In the genomic region with DNA sequence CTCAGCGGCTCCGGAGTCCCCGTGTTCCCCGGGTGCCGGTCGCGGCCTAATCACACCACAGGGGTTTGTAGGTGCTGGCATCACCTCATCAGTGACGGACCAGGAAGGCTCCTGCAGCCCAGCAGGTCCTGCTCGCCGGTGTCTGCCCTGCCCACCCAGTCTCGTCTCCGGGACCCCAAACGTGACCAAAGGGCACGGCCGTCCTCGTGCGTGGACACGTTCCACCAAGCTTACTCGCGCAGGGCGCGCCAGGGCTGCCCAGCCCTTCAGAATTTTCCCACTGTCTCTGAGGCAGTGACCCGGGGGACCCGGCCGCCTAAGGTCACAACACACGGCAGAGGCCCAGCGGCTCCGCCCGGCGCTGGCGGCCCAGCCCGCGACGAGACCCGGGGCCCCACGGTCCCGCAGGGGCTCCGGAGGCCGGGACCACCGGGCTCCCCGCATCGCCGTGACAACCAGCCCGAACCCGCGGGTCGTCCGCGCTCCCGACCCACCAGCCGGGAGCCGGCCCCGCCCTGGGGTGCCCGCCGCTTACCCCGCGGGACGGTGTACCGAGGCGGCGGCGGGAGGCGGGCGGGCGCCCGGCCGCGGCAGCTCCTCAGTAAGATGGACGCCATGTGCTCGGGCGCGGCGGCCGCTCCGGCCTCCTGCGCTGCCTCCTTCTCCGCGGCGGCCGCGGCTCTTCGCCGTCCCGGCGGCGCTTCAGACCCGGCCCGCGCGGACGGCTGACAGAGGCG, we compare ENCODE assay signal across 8 cellular contexts. TPM values are rescaled to one million over a fixed set of nuclear protein-coding genes. Genes with fewer than 3 reads are reported as not detected.
A peak's percentile ranks its signal among the peaks of the same experiment; 100 is the strongest.
DNase-seq lines count a peak whose midpoint lies in the region; ATAC-seq and TF ChIP-seq lines count a peak whose summit lies in the region.

No MANE protein-coding gene starts in this region.

- H3K36me3 ChIP-seq in Karpas-422 (ENCODE audit: insufficient read depth, low read length) (peaks cover 8% of the 10 kb centered on the region; the same call in 1 of the 2 replicates), adrenal gland (replicated peaks in 1 of 2) (no peaks in the 10 kb centered on the region), iPS-20b (ENCODE audit: insufficient read depth, low read depth, low read length) (peaks cover 9% of the 10 kb centered on the region; the same call in 1 of the 2 replicates)

- peak overlapping the region; percentile 90 for H3K4me2 ChIP-seq in Karpas-422 (ENCODE audit: low read depth, low read length, poor library complexity, severe bottlenecking)

- TF ChIP-seq CTCF in adrenal gland (IDR thresholded peaks at IDR 0.05), result no peak

- 0 to 1% (median 0%) methylated on average over 5 to 92 of the region's 92 CpGs for WGBS in adrenal gland, 4 donors

- H3K9me2 ChIP-seq in Karpas-422 (replicated peaks; ENCODE audit: insufficient read depth, low read length), result no peaks in the 10 kb centered on the region

- peak overlapping the region; percentile 7; the same call in 1 of the 2 replicates for H2AFZ ChIP-seq in Karpas-422 (ENCODE audit: low read length)

- intact Hi-C loops in adrenal gland (cut with DNase I), result no loop called here

- H3K4me3 ChIP-seq in Karpas-422 (ENCODE audit: low read length), result peak overlapping the region; percentile 91
- peak overlapping the region; percentile 4 to 100 (median 59) for H3K4me3 ChIP-seq in adrenal gland
- H3K4me3 ChIP-seq in iPS-20b (ENCODE audit: low read length), result peak overlapping the region; percentile 89

- peaks cover 31% of the 10 kb centered on the region for H4K20me1 ChIP-seq in Karpas-422 (ENCODE audit: insufficient read depth, low read depth, low read length)

- DNase-seq in EH (ENCODE audit: low read depth) (peak; percentile 17), Karpas-422 (peak; percentile 60), adrenal gland (peak in 6 of 7 donors; percentile 42 to 63 (median 50)), NCI-H1694 (lab: John Stamatoyannopoulos, UW) (no peak), NCI-H446 (lab: John Stamatoyannopoulos, UW) (no peak)
- peak; percentile 26 for DNase-seq in stimulated activated CD4-positive, alpha-beta T cell treated with anti-CD3 and anti-CD28 coated beads, Interleukin-4, amount 100 ng/mL, for 1 hour

- peak in 1 of 2 donors; percentile 66 for TF ChIP-seq POLR2A in adrenal gland (IDR thresholded peaks at IDR 0.05)

- H3K4me1 ChIP-seq in Karpas-422 (ENCODE audit: low read length), result peaks cover 46% of the 10 kb centered on the region
- H3K4me1 ChIP-seq in adrenal gland (replicated peaks in 1 of 2), result peaks cover 49 to 51% of the 10 kb centered on the region in 2 donors
- peaks cover 5% of the 10 kb centered on the region; the same call in 1 of the 2 replicates for H3K4me1 ChIP-seq in iPS-20b (ENCODE audit: insufficient read depth, low read length)

- H3K27ac ChIP-seq in Karpas-422 (ENCODE audit: low read length) (peak overlapping the region; percentile 50; the same call in 1 of the 2 replicates), adrenal gland (peak overlapping the region in 4 of 5 donors; percentile 59 to 90 (median 76)), iPS-20b (ENCODE audit: low read length) (no peak overlapping the region)

- ATAC-seq in GM21576 (IDR thresholded peaks at IDR 0.05; ENCODE audit: unreplicated experiment), result peak; percentile 15

- H3K9ac ChIP-seq in Karpas-422 (ENCODE audit: low read length) (peak overlapping the region; percentile 91), iPS-20b (ENCODE audit: low read depth, low read length) (peak overlapping the region; percentile 79; the same call in 1 of the 2 replicates)

- peaks cover 63% of the 10 kb centered on the region for H3K79me2 ChIP-seq in Karpas-422 (ENCODE audit: low read length)

- no peaks in the 10 kb centered on the region for H3K9me3 ChIP-seq in Karpas-422 (ENCODE audit: low read length)
- H3K9me3 ChIP-seq in adrenal gland (replicated peaks in 1 of 3), result no peaks in the 10 kb centered on the region
- H3K9me3 ChIP-seq in iPS-20b (ENCODE audit: insufficient read depth, low read depth, low read length), result no peaks in the 10 kb centered on the region

- H3K27me3 ChIP-seq in Karpas-422 (ENCODE audit: low read length), result no peaks in the 10 kb centered on the region
- no peaks in the 10 kb centered on the region for H3K27me3 ChIP-seq in adrenal gland
- H3K27me3 ChIP-seq in iPS-20b (ENCODE audit: insufficient read depth, low read length), result peaks cover 50% of the 10 kb centered on the region

RNA-seq across cellular contexts. Expression of gene LETM1, which starts 0.5 kb away (rescaled TPM):
- total RNA-seq in Karpas-422 (2014; rRNA removed; shearing (Covaris generic); ENCODE audit: low replicate concordance), result 25.2 and 75.1 TPM in 2 replicates
- 100 to 1,000 TPM in 1 of 8 donors, 10 to 100 TPM in 7; 27.0 to 117 (median 41.1) TPM for total RNA-seq in adrenal gland
- 10 to 100 TPM; 20.8 to 36.0 (median 21.3) TPM for polyA plus RNA-seq in adrenal gland

RNA-seq across cellular contexts. Expression of gene NSD2, which starts 15.7 kb away (rescaled TPM):
- total RNA-seq in Karpas-422 (2014; rRNA removed; shearing (Covaris generic); ENCODE audit: low replicate concordance), result 54.9 and 64.9 TPM in 2 replicates
- 100 to 1,000 TPM in 1 of 8 donors, 10 to 100 TPM in 7; 19.5 to 187 (median 28.4) TPM for total RNA-seq in adrenal gland
- polyA plus RNA-seq in adrenal gland, result 10 to 100 TPM; 11.1 to 21.1 (median 17.6) TPM

Comparison
In these comparisons a context has a peak if more than half of its experiments do, and no peak if none do; other contexts are left out.
1. DNase-seq: peak in EH (single experiment), Karpas-422 (single experiment), adrenal gland (6 of 7) and stimulated activated CD4-positive, alpha-beta T cell treated with anti-CD3 and anti-CD28 coated beads, Interleukin-4, amount 100 ng/mL, for 1 hour (single experiment); none in NCI-H1694 (single experiment) and NCI-H446 (0 of 2).
2. Peak in every context shown above with its lines, with median percentiles within 50 percentile points of each other: H3K4me3 ChIP-seq.